24 cellular contexts compared by ENCODE assay signal in the genomic region with DNA sequence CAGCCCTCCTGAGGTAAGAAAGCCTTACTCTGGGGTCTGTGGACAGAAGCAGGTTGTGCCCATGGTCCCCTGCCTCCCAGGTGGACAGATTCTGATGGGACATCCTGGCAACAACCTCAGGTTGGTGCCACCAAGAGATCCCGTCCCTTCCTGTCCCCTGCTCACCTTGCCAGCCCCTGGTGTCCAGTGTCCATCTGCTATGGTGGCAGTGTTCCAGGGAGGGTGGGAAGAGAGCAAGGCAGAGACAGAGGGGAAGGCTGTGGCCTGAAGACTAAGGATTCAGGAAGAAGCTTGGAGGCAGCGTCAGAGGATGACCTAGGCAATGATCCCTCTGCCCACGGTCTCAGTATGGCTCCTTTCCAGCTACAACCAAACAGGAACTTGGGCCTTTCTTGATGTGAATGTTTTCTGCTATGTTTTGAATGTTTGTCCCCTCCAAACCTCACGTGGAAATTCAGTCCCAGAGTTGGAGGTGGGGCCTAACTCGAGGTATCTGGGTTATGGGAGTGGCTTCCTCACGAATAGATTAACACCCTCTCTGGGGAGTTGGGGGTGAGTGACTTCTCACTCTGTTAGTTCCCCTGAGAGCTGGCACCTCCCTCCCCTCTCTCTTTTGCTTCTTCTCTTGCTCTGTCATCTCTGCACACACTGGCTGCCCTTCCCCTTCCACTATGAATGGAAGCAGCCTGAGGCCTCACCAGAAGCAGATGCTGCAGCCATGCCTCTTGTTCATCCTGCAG.
"Had no signal": no experiment of that assay in that cellular context is flagged by ENCODE, and none has a peak within 500 bp of the region (broad histone marks: within the 10 kb centered on the region; RNA-seq: fewer than 3 reads in every experiment).

No MANE protein-coding gene starts in this region.

- H3K27ac Mint-ChIP-seq: activated CD8-positive, alpha-beta T cell treated with anti-CD3 and anti-CD28 coated beads, Interleukin-2, amount 10 ng/mL, durations not matched to agents 7 days and 5 days; activated naive CD8-positive, alpha-beta T cell; activated T-helper 17 cell treated with anti-CD3 and anti-CD28 coated beads, Interleukin-2, amount 50 U/mL, for 72 hours; natural killer cell; progenitor cell of endocrine pancreas; stimulated activated memory B cell treated with anti-CD40 and anti-IgM and Interleukin-4, amounts not matched to agents 10 μg/mL and 1 μg/mL and 100 μg/mL, for 72 hours had no signal

- H3K36me3 Mint-ChIP-seq: stimulated activated memory B cell treated with anti-CD40 and anti-IgM and Interleukin-4, amounts not matched to agents 10 μg/mL and 1 μg/mL and 100 μg/mL, for 72 hours had no signal

- H3K4me3 Mint-ChIP-seq: activated CD8-positive, alpha-beta T cell treated with anti-CD3 and anti-CD28 coated beads, Interleukin-2, amount 10 ng/mL, durations not matched to agents 7 days and 5 days; activated naive CD8-positive, alpha-beta T cell; activated T-helper 17 cell treated with anti-CD3 and anti-CD28 coated beads, Interleukin-2, amount 50 U/mL, for 72 hours; natural killer cell; stimulated activated memory B cell treated with anti-CD40 and anti-IgM and Interleukin-4, amounts not matched to agents 10 μg/mL and 1 μg/mL and 100 μg/mL, for 72 hours had no signal

- ATAC-seq: activated CD8-positive, alpha-beta T cell treated with anti-CD3 and anti-CD28 coated beads, Interleukin-2, amount 10 ng/mL, durations not matched to agents 7 days and 5 days; activated T-helper 17 cell treated with anti-CD3 and anti-CD28 coated beads, Interleukin-2, amount 50 U/mL, for 72 hours; natural killer cell; stimulated activated memory B cell treated with anti-CD40 and anti-IgM and Interleukin-4, amounts not matched to agents 10 μg/mL and 1 μg/mL and 100 μg/mL, for 72 hours had no signal

- DNase-seq: activated CD4-positive, alpha-beta T cell treated with anti-CD3 and anti-CD28 coated beads, Interleukin-2, amount 50 U/mL, for 1 hour; activated CD4-positive, CD25-positive, alpha-beta regulatory T cell treated with anti-CD3 and anti-CD28 coated beads, Interleukin-2, amount 50 U/mL, for 72 hours; activated CD8-positive, alpha-beta T cell treated with anti-CD3 and anti-CD28 coated beads, Interleukin-2, amount 10 ng/mL, durations not matched to agents 7 days and 5 days; activated T-cell treated with anti-CD3 and anti-CD28 coated beads, Interleukin-2, amount 50 U/mL, for 1 hour; brain microvascular endothelial cell; central memory CD4-positive, alpha-beta T cell; colonic mucosa; kidney; midbrain; natural killer cell; retina; sigmoid colon; stimulated activated CD4-positive, alpha-beta T cell treated with anti-CD3 and anti-CD28 coated beads, Interleukin-15, amount 100 ng/mL, for 24 hours; T-helper 9 cell; transverse colon; uterus had no signal

- H3K4me1 Mint-ChIP-seq: activated T-helper 17 cell treated with anti-CD3 and anti-CD28 coated beads, Interleukin-2, amount 50 U/mL, for 72 hours had no signal

- H3K4me3 ChIP-seq: adrenal gland, ascending aorta, colonic mucosa, lung, sigmoid colon, smooth muscle cell, transverse colon, uterus had no signal
